Comparison of ENCODE assay signal across 8 cellular contexts in genomic region chr5:112977440-112977861, GRCh38. TPM values are rescaled to one million over a fixed set of nuclear protein-coding genes. Genes with fewer than 3 reads are reported as not detected.
A peak's percentile ranks its signal among the peaks of the same experiment; 100 is the strongest.
DNase-seq lines count a peak whose midpoint lies in the region; ATAC-seq, FAIRE-seq and TF ChIP-seq lines count a peak whose summit lies in the region.

No MANE protein-coding gene starts in this region.

- TF ChIP-seq POLR2A in adrenal gland (IDR thresholded peaks at IDR 0.05) = no peak

- peak; percentile 4 for ATAC-seq in thoracic aorta (ENCODE audit: insufficient number of reproducible peaks, low FRiP score, low read depth)

- H3K36me3 ChIP-seq in HEK293 (ENCODE audit: control insufficient read depth in 2 of 2, insufficient read depth in 1 of 2, low read length in 2 of 2) (no peaks in the 10 kb centered on the region; a peak in 1 of 3 replicates), adrenal gland (replicated peaks in 1 of 2) (no peaks in the 10 kb centered on the region), keratinocyte (ENCODE audit: control insufficient read depth in 2 of 2, extremely low read depth in 1 of 2, insufficient read depth in 2 of 2, low read length in 2 of 2) (peaks cover 0 to 4% of the 10 kb centered on the region in 2 experiments), thoracic aorta (no peaks in the 10 kb centered on the region)

- in situ Hi-C loops in ACHN (cut with HindIII; ENCODE audit: low pct_ligation_motif_present, low pct_unique_long_range_greater_than_20kb, low sequenced_read_pairs) = no loop called here

- H3K4me3 ChIP-seq in HEK293 (ENCODE audit: low read depth, low read length) (peak overlapping the region; percentile 96), adrenal gland (peak overlapping the region; percentile 68 to 93 (median 82)), keratinocyte (ENCODE audit: control insufficient read depth in 2 of 3, extremely low read depth in 1 of 3, insufficient read depth in 2 of 3, low read depth in 1 of 3, low read length in 3 of 3) (peak overlapping the region; percentile 68 to 96 (median 94)), thoracic aorta (peak overlapping the region; percentile 94)

- WGBS in adrenal gland, 4 donors = 0 to 1% (median 0%) methylated on average over 16 of the region's 16 CpGs

- H3K4me2 ChIP-seq in keratinocyte (ENCODE audit: control insufficient read depth, extremely low read depth, insufficient read depth, low read depth, low read length) = peak overlapping the region; percentile 82

- H3K27me3 ChIP-seq in adrenal gland (no peaks in the 10 kb centered on the region), keratinocyte (ENCODE audit: control insufficient read depth, extremely low read depth, insufficient read depth, low read length) (no peaks in the 10 kb centered on the region), thoracic aorta (replicated peaks; ENCODE audit: insufficient read depth) (no peaks in the 10 kb centered on the region)

- CTCF ChIA-PET in HEK293 (lab: Yijun Ruan, JAX) = no interaction called here

- H3K9ac ChIP-seq in keratinocyte (ENCODE audit: control insufficient read depth, extremely low read depth, insufficient read depth, low read length) = peak overlapping the region; percentile 87

- peaks cover 59% of the 10 kb centered on the region for H3K79me2 ChIP-seq in keratinocyte (ENCODE audit: control insufficient read depth, insufficient read depth, low read length)

- no peaks in the 10 kb centered on the region for H3K9me1 ChIP-seq in keratinocyte (ENCODE audit: control insufficient read depth, extremely low read depth, insufficient read depth, low read length)

- FAIRE-seq in keratinocyte (lab: Jason Lieb, UNC) = no peak

- peak overlapping the region; percentile 89 for H2AFZ ChIP-seq in keratinocyte (ENCODE audit: control insufficient read depth, low read length)

- H3K4me1 ChIP-seq in HEK293 (ENCODE audit: control insufficient read depth, insufficient read depth, low read length) (peaks cover 16% of the 10 kb centered on the region), adrenal gland (replicated peaks in 1 of 2) (peaks cover 10 to 29% of the 10 kb centered on the region in 2 donors), keratinocyte (ENCODE audit: control insufficient read depth, extremely low read depth, insufficient read depth, low read length) (peaks cover 26% of the 10 kb centered on the region), thoracic aorta (ENCODE audit: control insufficient read depth in 1 of 2, low read depth in 2 of 2) (peaks cover 21 to 42% of the 10 kb centered on the region in 2 donors)

- no peak for TF ChIP-seq CTCF in HEK293 (tag by site-specific recombination; IDR thresholded peaks at IDR 0.05)
- no peak for TF ChIP-seq CTCF in adrenal gland (IDR thresholded peaks at IDR 0.05)
- TF ChIP-seq CTCF in keratinocyte (optimal IDR thresholded peaks at IDR 0.05 in 1 of 3, IDR thresholded peaks at IDR 0.05 in 1 of 3, conservative IDR thresholded peaks at IDR 0.05 in 1 of 3; ENCODE audit: extremely low read depth in 1 of 3, insufficient read depth in 2 of 3, low read length in 3 of 3) = no peak
- TF ChIP-seq CTCF in thoracic aorta (IDR thresholded peaks at IDR 0.05) = no peak

- dilution Hi-C loops in keratinocyte (cut with MboI; ENCODE audit: extremely low pct_ligation_motif_present, low sequenced_read_pairs) = no loop called here

- no peaks in the 10 kb centered on the region for H4K20me1 ChIP-seq in keratinocyte (ENCODE audit: control insufficient read depth, extremely low read depth, insufficient read depth, low read length)

- H3K9me3 ChIP-seq in HEK293 (ENCODE audit: control insufficient read depth, insufficient read depth, low read depth, low read length) (no peaks in the 10 kb centered on the region), adrenal gland (replicated peaks in 1 of 3) (no peaks in the 10 kb centered on the region), keratinocyte (ENCODE audit: control insufficient read depth, low read depth, low read length) (no peaks in the 10 kb centered on the region), thoracic aorta (no peaks in the 10 kb centered on the region)

- POLR2A ChIA-PET in HEK293 (lab: Yijun Ruan, JAX) = no interaction called here

- H3K27ac ChIP-seq in HEK293 (ENCODE audit: extremely low read depth, low read depth, low read length) (peak overlapping the region; percentile 89), adrenal gland (peak overlapping the region; percentile 63 to 94 (median 86)), keratinocyte (ENCODE audit: control insufficient read depth, insufficient read depth, low read length) (peak overlapping the region; percentile 79), thoracic aorta (peak overlapping the region; percentile 82 to 83)

- peak; percentile 24 for DNase-seq in ACHN
- no peak for DNase-seq in adrenal gland
- DNase-seq in keratinocyte (ENCODE audit: low read depth, low spot score) = no peak
- no peak for DNase-seq in thoracic aorta (ENCODE audit: low spot score)
- no peak for DNase-seq in Ammon's horn (ENCODE audit: low spot score)
- DNase-seq in globus pallidus (ENCODE audit: low spot score) = no peak
- no peak for DNase-seq in NCI-H187 treated with DMSO at 0.1 percent for 48 hours (lab: John Stamatoyannopoulos, UW)

- intact Hi-C loops in adrenal gland (cut with DNase I) = no loop called here

TF ChIP-seq in HEK293, 187 proteins besides CTCF, POLR2A, EP300 and RAD21:
- no peak for TF ChIP-seq BCL11B (tag by site-specific recombination; IDR thresholded peaks at IDR 0.05; ENCODE audit: low read depth)
- peak; percentile 33; the same call in 1 of the 2 replicates for TF ChIP-seq PRDM6 (tag by site-specific recombination; IDR thresholded peaks at IDR 0.05)
- TF ChIP-seq ZNF366 (tag by site-specific recombination; conservative IDR thresholded peaks at IDR 0.05) = peak; percentile 45; the same call in 1 of the 2 replicates
- TF ChIP-seq KLF16 (tag by site-specific recombination; IDR thresholded peaks at IDR 0.05) = no peak
- no peak for TF ChIP-seq ZNF324 (tag by site-specific recombination; IDR thresholded peaks at IDR 0.05)
- no peak for TF ChIP-seq ZNF837 (tag by site-specific recombination; IDR thresholded peaks at IDR 0.05)
- TF ChIP-seq ZNF114 (tag by site-specific recombination; IDR thresholded peaks at IDR 0.05) = no peak
- TF ChIP-seq ZNF311 (tag by site-specific recombination; IDR thresholded peaks at IDR 0.05; ENCODE audit: borderline replicate concordance) = no peak

RNA-seq across cellular contexts. Expression of gene DCP2, which starts 0.9 kb away (rescaled TPM):
- 10 to 100 TPM; 17.5 to 50.4 (median 44.3) TPM for total RNA-seq in adrenal gland
- 1 to 10 TPM; 7.0 to 9.9 (median 7.2) TPM for polyA plus RNA-seq in adrenal gland
- polyA plus RNA-seq in keratinocyte = 6.7 to 11.8 TPM (median 10.1 TPM) in 3 replicates
- 11.3 TPM for polyA plus RNA-seq in keratinocyte (2011; ENCODE audit: low read depth)
- 5.7 and 9.1 TPM in 2 replicates for polyA plus RNA-seq in keratinocyte (2011; cell fraction: cytosol; rRNA removed)
- 7.5 and 10.7 TPM in 2 replicates for polyA plus RNA-seq in keratinocyte (2011; cell fraction: nucleus; rRNA removed)
- polyA plus RNA-seq in keratinocyte (2012; ENCODE audit: low replicate concordance) = 8.5 and 10.5 TPM in 2 replicates
- polyA minus RNA-seq in keratinocyte = 7.4 to 22.0 TPM (median 21.7 TPM) in 3 replicates
- polyA minus RNA-seq in keratinocyte (2011; cell fraction: cytosol; rRNA and poly(A)+ RNA removed) = 7.1 TPM
- polyA minus RNA-seq in keratinocyte (2011; cell fraction: nucleus; rRNA and poly(A)+ RNA removed) = 13.1 and 21.5 TPM in 2 replicates
- 10 to 100 TPM; 12.9 to 38.4 TPM for total RNA-seq in thoracic aorta

RNA-seq across cellular contexts. Expression of gene REEP5, which starts 55.4 kb away (rescaled TPM):
- total RNA-seq in adrenal gland (100 to 1,000 TPM in 7 of 8 donors, 10 to 100 TPM in 1; 84.6 to 198 (median 173) TPM), thoracic aorta (100 to 1,000 TPM in 1 of 2 donors, 10 to 100 TPM in 1; 80.4 to 110 TPM)
- polyA plus RNA-seq in adrenal gland (100 to 1,000 TPM in 2 of 3 donors, 10 to 100 TPM in 1; 73.8 to 187 (median 107) TPM), keratinocyte (174 to 393 TPM (median 298 TPM) in 3 replicates)
- 86.4 TPM for polyA plus RNA-seq in keratinocyte (2011; ENCODE audit: low read depth)
- 166 and 178 TPM in 2 replicates for polyA plus RNA-seq in keratinocyte (2011; cell fraction: cytosol; rRNA removed)
- polyA plus RNA-seq in keratinocyte (2011; cell fraction: nucleus; rRNA removed) = 202 and 222 TPM in 2 replicates
- 105 and 131 TPM in 2 replicates for polyA plus RNA-seq in keratinocyte (2012; ENCODE audit: low replicate concordance)
- 256 to 365 TPM (median 273 TPM) in 3 replicates for polyA minus RNA-seq in keratinocyte
- polyA minus RNA-seq in keratinocyte (2011; cell fraction: cytosol; rRNA and poly(A)+ RNA removed) = 146 TPM
- 114 and 152 TPM in 2 replicates for polyA minus RNA-seq in keratinocyte (2011; cell fraction: nucleus; rRNA and poly(A)+ RNA removed)
